ENCODE assay signal across 1 cellular context in the genomic region with DNA sequence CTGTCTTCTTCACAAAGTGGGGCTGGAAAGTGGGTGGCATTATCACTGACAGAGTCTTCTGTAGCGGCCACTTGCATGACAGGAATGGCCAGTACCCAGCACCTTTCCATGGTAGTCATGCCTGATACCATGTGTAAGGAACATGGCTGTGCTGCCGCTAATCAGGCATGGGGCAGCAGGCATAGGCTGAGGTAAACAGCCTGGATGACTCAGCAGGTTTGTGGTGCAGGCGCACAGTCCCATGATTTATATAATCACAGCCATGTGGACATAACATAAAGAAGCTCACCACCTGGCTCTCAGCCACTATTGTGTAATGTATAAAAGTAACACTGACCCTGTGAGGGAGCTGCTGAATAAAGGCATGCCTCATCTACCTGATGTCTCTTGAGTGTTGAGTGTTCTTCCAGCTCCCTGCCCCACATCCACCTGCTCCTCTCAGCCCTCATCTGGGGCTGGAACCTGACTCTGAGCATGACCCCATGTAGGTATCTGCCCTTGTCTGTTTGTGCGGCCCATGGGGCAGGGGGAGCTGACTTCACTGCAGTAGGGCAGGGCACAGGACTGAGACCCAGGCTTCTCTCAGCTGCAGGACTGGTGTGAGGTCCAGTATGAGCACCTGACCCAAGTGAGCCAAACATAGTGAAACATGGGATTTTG.
TF ChIP-seq lines count a peak whose summit lies in the region.

No MANE protein-coding gene starts in this region.

TF ChIP-seq in K562, 482 proteins besides CTCF, POLR2A, EP300 and RAD21 (continued from another document and continues in another):
- TF ChIP-seq MAFG (tag; conservative IDR thresholded peaks at IDR 0.05) (peak; percentile 93), GABPA (tag; conservative IDR thresholded peaks at IDR 0.05; ENCODE audit: low read depth) (no peak), ZFP36 (IDR thresholded peaks at IDR 0.05; ENCODE audit: low read depth, low read length, partially characterized antibody) (peak; percentile 57), ZNF639 (CRISPR knock-in tag; conservative IDR thresholded peaks at IDR 0.05 in 1 of 2, IDR thresholded peaks at IDR 0.05 in 1 of 2) (peak in 1 of 2 experiments; percentile 51; a peak in 1 of 4 replicates), FOXP4 (CRISPR knock-in tag; IDR thresholded peaks at IDR 0.05; ENCODE audit: borderline replicate concordance) (no peak), TRIM28 (IDR thresholded peaks at IDR 0.05) (peak; percentile 74; the same call in 1 of the 2 replicates), BCL6 (CRISPR knock-in tag; IDR thresholded peaks at IDR 0.05) (no peak), FOXK2 (conservative IDR thresholded peaks at IDR 0.05 in 1 of 2, IDR thresholded peaks at IDR 0.05 in 1 of 2; ENCODE audit: low read depth in 2 of 2) (peak; percentile 49 to 55; a peak in 2 of 4 replicates), CREB3L1 (IDR thresholded peaks at IDR 0.05; ENCODE audit: borderline replicate concordance, low read depth) (no peak), ZNF224 (CRISPR knock-in tag; IDR thresholded peaks at IDR 0.05) (no peak), NCOA1 (IDR thresholded peaks at IDR 0.05; ENCODE audit: low read depth) (no peak), TRIM24 (IDR thresholded peaks at IDR 0.05) (peak; percentile 17 to 59; a peak in 2 of 4 replicates), ZNF583 (CRISPR knock-in tag; IDR thresholded peaks at IDR 0.05) (peak; percentile 70; the same call in 1 of the 2 replicates), E4F1 (CRISPR knock-in tag; IDR thresholded peaks at IDR 0.05; ENCODE audit: borderline replicate concordance) (no peak), MYBL2 (IDR thresholded peaks at IDR 0.05; ENCODE audit: low read depth) (no peak), MYBL2 (CRISPR knock-in tag; IDR thresholded peaks at IDR 0.05; ENCODE audit: borderline replicate concordance) (no peak), CREM (IDR thresholded peaks at IDR 0.05; ENCODE audit: low read depth) (no peak), ZNF586 (CRISPR knock-in tag; conservative IDR thresholded peaks at IDR 0.05) (no peak)
- TF ChIP-seq, protein P1, sequence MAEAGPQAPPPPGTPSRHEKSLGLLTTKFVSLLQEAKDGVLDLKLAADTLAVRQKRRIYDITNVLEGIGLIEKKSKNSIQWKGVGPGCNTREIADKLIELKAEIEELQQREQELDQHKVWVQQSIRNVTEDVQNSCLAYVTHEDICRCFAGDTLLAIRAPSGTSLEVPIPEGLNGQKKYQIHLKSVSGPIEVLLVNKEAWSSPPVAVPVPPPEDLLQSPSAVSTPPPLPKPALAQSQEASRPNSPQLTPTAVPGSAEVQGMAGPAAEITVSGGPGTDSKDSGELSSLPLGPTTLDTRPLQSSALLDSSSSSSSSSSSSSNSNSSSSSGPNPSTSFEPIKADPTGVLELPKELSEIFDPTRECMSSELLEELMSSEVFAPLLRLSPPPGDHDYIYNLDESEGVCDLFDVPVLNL (CRISPR knock-in tag; IDR thresholded peaks at IDR 0.05; ENCODE audit: low read depth), result no peak
- TF ChIP-seq, protein P2, sequence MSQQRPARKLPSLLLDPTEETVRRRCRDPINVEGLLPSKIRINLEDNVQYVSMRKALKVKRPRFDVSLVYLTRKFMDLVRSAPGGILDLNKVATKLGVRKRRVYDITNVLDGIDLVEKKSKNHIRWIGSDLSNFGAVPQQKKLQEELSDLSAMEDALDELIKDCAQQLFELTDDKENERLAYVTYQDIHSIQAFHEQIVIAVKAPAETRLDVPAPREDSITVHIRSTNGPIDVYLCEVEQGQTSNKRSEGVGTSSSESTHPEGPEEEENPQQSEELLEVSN (IDR thresholded peaks at IDR 0.05; ENCODE audit: borderline replicate concordance in 1 of 2, extremely low read depth in 1 of 2, insufficient read depth in 1 of 2, insufficient read length in 1 of 2, low read depth in 1 of 2, low read length in 1 of 2, poor library complexity in 1 of 2, severe bottlenecking in 1 of 2), result no peak
- TF ChIP-seq, protein P3, sequence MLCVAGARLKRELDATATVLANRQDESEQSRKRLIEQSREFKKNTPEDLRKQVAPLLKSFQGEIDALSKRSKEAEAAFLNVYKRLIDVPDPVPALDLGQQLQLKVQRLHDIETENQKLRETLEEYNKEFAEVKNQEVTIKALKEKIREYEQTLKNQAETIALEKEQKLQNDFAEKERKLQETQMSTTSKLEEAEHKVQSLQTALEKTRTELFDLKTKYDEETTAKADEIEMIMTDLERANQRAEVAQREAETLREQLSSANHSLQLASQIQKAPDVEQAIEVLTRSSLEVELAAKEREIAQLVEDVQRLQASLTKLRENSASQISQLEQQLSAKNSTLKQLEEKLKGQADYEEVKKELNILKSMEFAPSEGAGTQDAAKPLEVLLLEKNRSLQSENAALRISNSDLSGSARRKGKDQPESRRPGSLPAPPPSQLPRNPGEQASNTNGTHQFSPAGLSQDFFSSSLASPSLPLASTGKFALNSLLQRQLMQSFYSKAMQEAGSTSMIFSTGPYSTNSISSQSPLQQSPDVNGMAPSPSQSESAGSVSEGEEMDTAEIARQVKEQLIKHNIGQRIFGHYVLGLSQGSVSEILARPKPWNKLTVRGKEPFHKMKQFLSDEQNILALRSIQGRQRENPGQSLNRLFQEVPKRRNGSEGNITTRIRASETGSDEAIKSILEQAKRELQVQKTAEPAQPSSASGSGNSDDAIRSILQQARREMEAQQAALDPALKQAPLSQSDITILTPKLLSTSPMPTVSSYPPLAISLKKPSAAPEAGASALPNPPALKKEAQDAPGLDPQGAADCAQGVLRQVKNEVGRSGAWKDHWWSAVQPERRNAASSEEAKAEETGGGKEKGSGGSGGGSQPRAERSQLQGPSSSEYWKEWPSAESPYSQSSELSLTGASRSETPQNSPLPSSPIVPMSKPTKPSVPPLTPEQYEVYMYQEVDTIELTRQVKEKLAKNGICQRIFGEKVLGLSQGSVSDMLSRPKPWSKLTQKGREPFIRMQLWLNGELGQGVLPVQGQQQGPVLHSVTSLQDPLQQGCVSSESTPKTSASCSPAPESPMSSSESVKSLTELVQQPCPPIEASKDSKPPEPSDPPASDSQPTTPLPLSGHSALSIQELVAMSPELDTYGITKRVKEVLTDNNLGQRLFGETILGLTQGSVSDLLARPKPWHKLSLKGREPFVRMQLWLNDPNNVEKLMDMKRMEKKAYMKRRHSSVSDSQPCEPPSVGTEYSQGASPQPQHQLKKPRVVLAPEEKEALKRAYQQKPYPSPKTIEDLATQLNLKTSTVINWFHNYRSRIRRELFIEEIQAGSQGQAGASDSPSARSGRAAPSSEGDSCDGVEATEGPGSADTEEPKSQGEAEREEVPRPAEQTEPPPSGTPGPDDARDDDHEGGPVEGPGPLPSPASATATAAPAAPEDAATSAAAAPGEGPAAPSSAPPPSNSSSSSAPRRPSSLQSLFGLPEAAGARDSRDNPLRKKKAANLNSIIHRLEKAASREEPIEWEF (CRISPR knock-in tag; IDR thresholded peaks at IDR 0.05), result peak; percentile 60; the same call in 1 of the 2 replicates
- TF ChIP-seq, protein P4, sequence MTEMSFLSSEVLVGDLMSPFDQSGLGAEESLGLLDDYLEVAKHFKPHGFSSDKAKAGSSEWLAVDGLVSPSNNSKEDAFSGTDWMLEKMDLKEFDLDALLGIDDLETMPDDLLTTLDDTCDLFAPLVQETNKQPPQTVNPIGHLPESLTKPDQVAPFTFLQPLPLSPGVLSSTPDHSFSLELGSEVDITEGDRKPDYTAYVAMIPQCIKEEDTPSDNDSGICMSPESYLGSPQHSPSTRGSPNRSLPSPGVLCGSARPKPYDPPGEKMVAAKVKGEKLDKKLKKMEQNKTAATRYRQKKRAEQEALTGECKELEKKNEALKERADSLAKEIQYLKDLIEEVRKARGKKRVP (CRISPR knock-in tag; IDR thresholded peaks at IDR 0.05), result 0 out of 2 replicates have a peak, but pooled peaks have one; percentile 22
- TF ChIP-seq, protein P5, sequence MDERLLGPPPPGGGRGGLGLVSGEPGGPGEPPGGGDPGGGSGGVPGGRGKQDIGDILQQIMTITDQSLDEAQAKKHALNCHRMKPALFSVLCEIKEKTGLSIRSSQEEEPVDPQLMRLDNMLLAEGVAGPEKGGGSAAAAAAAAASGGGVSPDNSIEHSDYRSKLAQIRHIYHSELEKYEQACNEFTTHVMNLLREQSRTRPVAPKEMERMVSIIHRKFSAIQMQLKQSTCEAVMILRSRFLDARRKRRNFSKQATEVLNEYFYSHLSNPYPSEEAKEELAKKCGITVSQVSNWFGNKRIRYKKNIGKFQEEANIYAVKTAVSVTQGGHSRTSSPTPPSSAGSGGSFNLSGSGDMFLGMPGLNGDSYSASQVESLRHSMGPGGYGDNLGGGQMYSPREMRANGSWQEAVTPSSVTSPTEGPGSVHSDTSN (CRISPR knock-in tag; IDR thresholded peaks at IDR 0.05; ENCODE audit: low read depth), result no peak
- TF ChIP-seq, protein P5 (tag; conservative IDR thresholded peaks at IDR 0.05; ENCODE audit: low read depth), result peak; percentile 37; the same call in 1 of the 2 replicates
- TF ChIP-seq, protein P6, sequence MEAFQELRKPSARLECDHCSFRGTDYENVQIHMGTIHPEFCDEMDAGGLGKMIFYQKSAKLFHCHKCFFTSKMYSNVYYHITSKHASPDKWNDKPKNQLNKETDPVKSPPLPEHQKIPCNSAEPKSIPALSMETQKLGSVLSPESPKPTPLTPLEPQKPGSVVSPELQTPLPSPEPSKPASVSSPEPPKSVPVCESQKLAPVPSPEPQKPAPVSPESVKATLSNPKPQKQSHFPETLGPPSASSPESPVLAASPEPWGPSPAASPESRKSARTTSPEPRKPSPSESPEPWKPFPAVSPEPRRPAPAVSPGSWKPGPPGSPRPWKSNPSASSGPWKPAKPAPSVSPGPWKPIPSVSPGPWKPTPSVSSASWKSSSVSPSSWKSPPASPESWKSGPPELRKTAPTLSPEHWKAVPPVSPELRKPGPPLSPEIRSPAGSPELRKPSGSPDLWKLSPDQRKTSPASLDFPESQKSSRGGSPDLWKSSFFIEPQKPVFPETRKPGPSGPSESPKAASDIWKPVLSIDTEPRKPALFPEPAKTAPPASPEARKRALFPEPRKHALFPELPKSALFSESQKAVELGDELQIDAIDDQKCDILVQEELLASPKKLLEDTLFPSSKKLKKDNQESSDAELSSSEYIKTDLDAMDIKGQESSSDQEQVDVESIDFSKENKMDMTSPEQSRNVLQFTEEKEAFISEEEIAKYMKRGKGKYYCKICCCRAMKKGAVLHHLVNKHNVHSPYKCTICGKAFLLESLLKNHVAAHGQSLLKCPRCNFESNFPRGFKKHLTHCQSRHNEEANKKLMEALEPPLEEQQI (IDR thresholded peaks at IDR 0.05), result no peak
